In genomic region chr9:33223696-33224095, GRCh38 we compare ENCODE assay signal across 1 cellular context.
TF ChIP-seq lines count a peak whose summit lies in the region.

No MANE protein-coding gene starts in this region.

TF ChIP-seq in liver, 16 proteins besides CTCF, POLR2A, EP300 and RAD21 (continued from another document):
- TF ChIP-seq ZBTB33 (IDR thresholded peaks at IDR 0.05): no peak
TF ChIP-seq in liver: peak in this region for 0.
